ENCODE assay signal across 8 cellular contexts in genomic region chr9:127897194-127897692, GRCh38. TPM values are rescaled to one million over a fixed set of nuclear protein-coding genes. Genes with fewer than 3 reads are reported as not detected.
DNase-seq lines count a peak whose midpoint lies in the region; ATAC-seq and TF ChIP-seq lines count a peak whose summit lies in the region.

No MANE protein-coding gene starts in this region.

- no peak for TF ChIP-seq CTCF in lower leg skin (IDR thresholded peaks at IDR 0.05)

- H3K27me3 Mint-ChIP-seq in stimulated activated naive CD8-positive, alpha-beta T cell treated with anti-CD3 and anti-CD28 coated beads, Interleukin-15, amount 100 ng/mL, for 72 hours: no peaks in the 10 kb centered on the region

- peak overlapping the region in 1 of 2 donors; percentile 71 for H3K27ac Mint-ChIP-seq in stimulated activated naive CD8-positive, alpha-beta T cell treated with anti-CD3 and anti-CD28 coated beads, Interleukin-15, amount 100 ng/mL, for 72 hours

- TF ChIP-seq POLR2A in lower leg skin (IDR thresholded peaks at IDR 0.05): no peak

- peak; percentile 25 for DNase-seq in activated CD4-positive, alpha-beta T cell treated with anti-CD3 and anti-CD28 coated beads, Interleukin-2, amount 50 U/mL, for 1 hour
- DNase-seq in activated CD4-positive, alpha-beta T cell treated with anti-CD3 and anti-CD28 coated beads for 48 hours: no peak
- DNase-seq in dermis blood vessel endothelial cell (peak; percentile 79), lower leg skin (ENCODE audit: low spot score in 2 of 2) (peak; percentile 77 to 95), GDM1 (lab: John Stamatoyannopoulos, UW) (no peak)
- DNase-seq in stimulated activated naive CD8-positive, alpha-beta T cell treated with anti-CD3 and anti-CD28 coated beads, Interleukin-15, amount 100 ng/mL, for 72 hours: no peak
- no peak for DNase-seq in activated CD4-positive, CD25-positive, alpha-beta regulatory T cell (lab: John Stamatoyannopoulos, UW)

- H3K4me3 Mint-ChIP-seq in stimulated activated naive CD8-positive, alpha-beta T cell treated with anti-CD3 and anti-CD28 coated beads, Interleukin-15, amount 100 ng/mL, for 72 hours: peak overlapping the region; percentile 87 to 88

- peak; percentile 7 for ATAC-seq in stimulated activated naive CD8-positive, alpha-beta T cell treated with anti-CD3 and anti-CD28 coated beads, Interleukin-15, amount 100 ng/mL, for 72 hours

- H3K4me1 Mint-ChIP-seq in stimulated activated naive CD8-positive, alpha-beta T cell treated with anti-CD3 and anti-CD28 coated beads, Interleukin-15, amount 100 ng/mL, for 72 hours: peaks cover 66% of the 10 kb centered on the region

- H3K9me3 Mint-ChIP-seq in stimulated activated naive CD8-positive, alpha-beta T cell treated with anti-CD3 and anti-CD28 coated beads, Interleukin-15, amount 100 ng/mL, for 72 hours: peaks cover 0 to 27% of the 10 kb centered on the region in 2 donors

- intact Hi-C loops in lower leg skin (cut with DNase I; ENCODE audit: low total_unique reads): no loop called here

- H3K4me3 ChIP-seq in lower leg skin (ENCODE audit: low read depth, poor library complexity, severe bottlenecking): no peak overlapping the region

- WGBS in lower leg skin, 2 donors: 31 to 35% methylated on average over 9 to 19 of the region's 19 CpGs

TF ChIP-seq in PFSK-1, 5 proteins besides CTCF, POLR2A, EP300 and RAD21:
- TF ChIP-seq POLR2AphosphoS5 (IDR thresholded peaks at IDR 0.05; ENCODE audit: low read depth, low read length): peak; percentile 42; the same call in 1 of the 2 replicates
- 0 out of 2 replicates have a peak, but pooled peaks have one; percentile 69 for TF ChIP-seq SIN3A (IDR thresholded peaks at IDR 0.05; ENCODE audit: borderline replicate concordance, insufficient read depth, low read length)
- TF ChIP-seq REST (IDR thresholded peaks at IDR 0.05; ENCODE audit: insufficient read depth in 1 of 2, low read depth in 2 of 2, low read length in 2 of 2): no peak
- TF ChIP-seq FOXP2 (optimal IDR thresholded peaks at IDR 0.05; ENCODE audit: borderline replicate concordance, extremely low read depth, extremely low read length, insufficient read depth): no peak

RNA-seq across cellular contexts. Expression of gene ST6GALNAC6, which starts 2.2 kb away (rescaled TPM):
- polyA plus RNA-seq in PFSK-1 (2012; ENCODE audit: insufficient read length, low read depth): 26.8 TPM
- total RNA-seq in dermis blood vessel endothelial cell: 33.2 and 44.8 TPM in 2 replicates
- total RNA-seq in lower leg skin: 10 to 100 TPM; 50.5 to 72.9 (median 65.6) TPM

RNA-seq across cellular contexts. Expression of gene ST6GALNAC4, which starts 19.6 kb away (rescaled TPM):
- polyA plus RNA-seq in PFSK-1 (2012; ENCODE audit: insufficient read length, low read depth): 94.9 TPM
- 50.0 and 98.0 TPM in 2 replicates for total RNA-seq in dermis blood vessel endothelial cell
- 10 to 100 TPM in 2 of 4 donors, 1 to 10 TPM in 2; 4.6 to 28.5 (median 16.5) TPM for total RNA-seq in lower leg skin

RNA-seq across cellular contexts. Expression of gene AK1, which starts 19.8 kb away (rescaled TPM):
- 131 TPM for polyA plus RNA-seq in PFSK-1 (2012; ENCODE audit: insufficient read length, low read depth)
- 22.0 and 42.2 TPM in 2 replicates for total RNA-seq in dermis blood vessel endothelial cell
- total RNA-seq in lower leg skin: 10 to 100 TPM in 3 of 4 donors, 1 to 10 TPM in 1; 9.5 to 35.4 (median 19.8) TPM

RNA-seq across cellular contexts. Expression of gene PIP5KL1, which starts 33.3 kb away (rescaled TPM):
- polyA plus RNA-seq in PFSK-1 (2012; ENCODE audit: insufficient read length, low read depth): 15.1 TPM
- total RNA-seq in dermis blood vessel endothelial cell (0.51 and 0.70 TPM in 2 replicates), lower leg skin (10 to 100 TPM in 1 of 4 donors, 1 to 10 TPM in 3; 4.1 to 11.3 (median 8.4) TPM)

RNA-seq across cellular contexts. Expression of gene DPM2, which starts 40.4 kb away (rescaled TPM):
- polyA plus RNA-seq in PFSK-1 (2012; ENCODE audit: insufficient read length, low read depth): 68.4 TPM
- total RNA-seq in dermis blood vessel endothelial cell (8.5 and 9.9 TPM in 2 replicates), lower leg skin (10 to 100 TPM; 11.9 to 21.1 (median 15.8) TPM)

Comparison
In these comparisons a context has a peak if more than half of its experiments do, and no peak if none do; other contexts are left out.
1. DNase-seq: peak in activated CD4-positive, alpha-beta T cell treated with anti-CD3 and anti-CD28 coated beads, Interleukin-2, amount 50 U/mL, for 1 hour (single experiment), dermis blood vessel endothelial cell (single experiment) and lower leg skin (2 of 2); none in activated CD4-positive, alpha-beta T cell treated with anti-CD3 and anti-CD28 coated beads for 48 hours (single experiment), stimulated activated naive CD8-positive, alpha-beta T cell treated with anti-CD3 and anti-CD28 coated beads, Interleukin-15, amount 100 ng/mL, for 72 hours (0 of 2), activated CD4-positive, CD25-positive, alpha-beta regulatory T cell (0 of 4) and GDM1 (single experiment).